ENCODE assay signal across 1 cellular context in the genomic region with DNA sequence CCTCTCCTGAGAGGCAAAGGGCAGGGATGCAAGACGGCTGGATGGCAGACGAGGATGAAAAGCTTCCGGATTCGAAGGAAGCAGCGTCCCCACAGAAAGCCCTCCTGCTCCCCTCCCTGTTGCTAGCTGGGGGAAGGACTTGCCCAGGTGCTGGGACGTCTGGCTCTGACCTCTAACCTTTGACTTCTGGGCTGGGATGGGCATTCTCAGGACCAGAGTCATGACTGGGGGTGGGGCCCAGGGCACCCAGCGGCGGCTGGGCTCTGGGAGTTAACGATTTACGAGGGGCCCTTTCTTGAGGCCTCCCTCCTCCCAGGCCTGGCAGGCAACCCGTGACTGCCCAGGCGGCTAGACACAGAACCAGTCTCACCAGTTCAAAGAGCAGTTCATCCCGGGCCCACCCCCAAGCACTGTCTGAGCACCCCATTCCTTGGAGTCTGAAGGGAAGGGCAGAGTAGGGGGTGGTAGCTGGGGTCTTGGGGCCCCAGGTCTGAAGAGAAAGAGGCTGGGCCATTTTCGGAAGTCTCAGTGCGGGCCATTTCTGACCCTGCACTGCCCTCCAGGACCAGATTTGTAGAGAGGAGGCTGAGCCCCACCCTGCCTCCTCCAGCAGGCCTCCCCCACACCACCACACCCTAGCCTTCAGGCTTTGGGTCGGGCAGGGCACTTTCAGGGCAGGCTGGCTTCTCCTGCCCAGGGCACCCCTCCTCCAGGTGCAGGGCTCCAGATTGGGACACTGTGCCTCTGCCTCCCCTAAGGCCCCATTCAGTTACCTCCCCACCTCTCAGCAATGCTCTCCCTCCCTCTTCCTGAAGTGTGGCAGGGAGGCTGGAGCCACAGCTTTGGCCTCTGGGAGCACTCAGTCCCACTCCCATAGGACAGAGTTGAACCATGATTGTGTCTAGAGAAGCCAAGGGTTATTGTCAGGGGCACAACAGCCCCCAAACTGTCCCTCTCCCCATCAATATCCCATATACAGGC.
A peak's percentile ranks its signal among the peaks of the same experiment; 100 is the strongest.
TF ChIP-seq lines count a peak whose summit lies in the region.

No MANE protein-coding gene starts in this region.

TF ChIP-seq in HepG2, 621 proteins besides CTCF, POLR2A, EP300 and RAD21 (continued from another document and continues in another):
- TF ChIP-seq SRSF1 (optimal IDR thresholded peaks at IDR 0.05; ENCODE audit: low read depth, low read length) (no peak), IKZF1 (IDR thresholded peaks at IDR 0.05) (no peak), ZNF569 (CRISPR knock-in tag; IDR thresholded peaks at IDR 0.05; ENCODE audit: borderline replicate concordance) (no peak), KMT2A (CRISPR knock-in tag; IDR thresholded peaks at IDR 0.05) (no peak; the same call in 1 of the 2 replicates), ZNF44 (CRISPR knock-in tag; IDR thresholded peaks at IDR 0.05) (no peak), ZNF124 (CRISPR knock-in tag; IDR thresholded peaks at IDR 0.05) (no peak), ZNF33A (CRISPR knock-in tag; IDR thresholded peaks at IDR 0.05; ENCODE audit: borderline replicate concordance) (no peak), TP53 (CRISPR knock-in tag; conservative IDR thresholded peaks at IDR 0.05) (no peak), ATF7 (IDR thresholded peaks at IDR 0.05) (no peak), ATF7 (CRISPR knock-in tag; IDR thresholded peaks at IDR 0.05) (peak; percentile 56; the same call in 1 of the 2 replicates), ZNF224 (CRISPR knock-in tag; IDR thresholded peaks at IDR 0.05) (0 out of 2 replicates have a peak, but pooled peaks have one; percentile 73), CBX2 (IDR thresholded peaks at IDR 0.05; ENCODE audit: low read depth, low read length) (no peak), CBX2 (CRISPR knock-in tag; IDR thresholded peaks at IDR 0.05; ENCODE audit: low read depth) (no peak), ZNF605 (CRISPR knock-in tag; IDR thresholded peaks at IDR 0.05) (peak; percentile 68), SIX4 (CRISPR knock-in tag; IDR thresholded peaks at IDR 0.05) (no peak), ZFYVE20 (CRISPR knock-in tag; IDR thresholded peaks at IDR 0.05; ENCODE audit: borderline replicate concordance, low read depth) (no peak), PHB2 (IDR thresholded peaks at IDR 0.05; ENCODE audit: partially characterized antibody) (no peak), HNF4G (IDR thresholded peaks at IDR 0.05; ENCODE audit: borderline replicate concordance, low read depth, low read length) (peak; percentile 75; the same call in 1 of the 2 replicates), HNF4G (CRISPR knock-in tag; IDR thresholded peaks at IDR 0.05; ENCODE audit: borderline replicate concordance, low read depth) (no peak; the same call in 1 of the 2 replicates), ZNF143 (CRISPR knock-in tag; IDR thresholded peaks at IDR 0.05) (no peak), REPIN1 (CRISPR knock-in tag; IDR thresholded peaks at IDR 0.05; ENCODE audit: borderline replicate concordance, low read depth) (peak; percentile 90; the same call in 1 of the 2 replicates), CBFB (CRISPR knock-in tag; IDR thresholded peaks at IDR 0.05) (0 out of 2 replicates have a peak, but pooled peaks have one; percentile 1), ZNF468 (CRISPR knock-in tag; IDR thresholded peaks at IDR 0.05) (no peak), SALL1 (CRISPR knock-in tag; IDR thresholded peaks at IDR 0.05) (peak; percentile 74; the same call in 1 of the 2 replicates), DR1 (CRISPR knock-in tag; IDR thresholded peaks at IDR 0.05) (no peak), KLF15 (CRISPR knock-in tag; IDR thresholded peaks at IDR 0.05; ENCODE audit: borderline replicate concordance) (no peak), ZNF383 (CRISPR knock-in tag; IDR thresholded peaks at IDR 0.05; ENCODE audit: borderline replicate concordance) (no peak; the same call in 1 of the 2 replicates), NFRKB (IDR thresholded peaks at IDR 0.05) (no peak), ZNF607 (CRISPR knock-in tag; IDR thresholded peaks at IDR 0.05; ENCODE audit: borderline replicate concordance) (no peak), SIX1 (CRISPR knock-in tag; IDR thresholded peaks at IDR 0.05; ENCODE audit: borderline replicate concordance) (no peak), ZNF556 (CRISPR knock-in tag; IDR thresholded peaks at IDR 0.05; ENCODE audit: borderline replicate concordance) (0 out of 2 replicates have a peak, but pooled peaks have one; percentile 38), YEATS2 (CRISPR knock-in tag; IDR thresholded peaks at IDR 0.05; ENCODE audit: borderline replicate concordance) (no peak), ZNF713 (CRISPR knock-in tag; IDR thresholded peaks at IDR 0.05) (no peak), TEAD2 (CRISPR knock-in tag; IDR thresholded peaks at IDR 0.05) (no peak), ZNF136 (CRISPR knock-in tag; IDR thresholded peaks at IDR 0.05; ENCODE audit: low read depth) (no peak), ZNF552 (CRISPR knock-in tag; IDR thresholded peaks at IDR 0.05; ENCODE audit: borderline replicate concordance) (no peak; the same call in 1 of the 2 replicates), MYNN (CRISPR knock-in tag; IDR thresholded peaks at IDR 0.05; ENCODE audit: low read depth) (no peak), ELF4 (CRISPR knock-in tag; IDR thresholded peaks at IDR 0.05; ENCODE audit: borderline replicate concordance) (no peak), ZNF674 (CRISPR knock-in tag; IDR thresholded peaks at IDR 0.05; ENCODE audit: low read depth) (no peak), ZC3H13 (CRISPR knock-in tag; IDR thresholded peaks at IDR 0.05) (no peak), MYC (CRISPR knock-in tag; IDR thresholded peaks at IDR 0.05; ENCODE audit: borderline replicate concordance) (peak; percentile 55; the same call in 1 of the 2 replicates)
- TF ChIP-seq, protein P1, sequence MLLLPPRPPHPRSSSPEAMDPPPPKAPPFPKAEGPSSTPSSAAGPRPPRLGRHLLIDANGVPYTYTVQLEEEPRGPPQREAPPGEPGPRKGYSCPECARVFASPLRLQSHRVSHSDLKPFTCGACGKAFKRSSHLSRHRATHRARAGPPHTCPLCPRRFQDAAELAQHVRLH (CRISPR knock-in tag; IDR thresholded peaks at IDR 0.05; ENCODE audit: borderline replicate concordance, low read depth), result no peak
- TF ChIP-seq, protein P2, sequence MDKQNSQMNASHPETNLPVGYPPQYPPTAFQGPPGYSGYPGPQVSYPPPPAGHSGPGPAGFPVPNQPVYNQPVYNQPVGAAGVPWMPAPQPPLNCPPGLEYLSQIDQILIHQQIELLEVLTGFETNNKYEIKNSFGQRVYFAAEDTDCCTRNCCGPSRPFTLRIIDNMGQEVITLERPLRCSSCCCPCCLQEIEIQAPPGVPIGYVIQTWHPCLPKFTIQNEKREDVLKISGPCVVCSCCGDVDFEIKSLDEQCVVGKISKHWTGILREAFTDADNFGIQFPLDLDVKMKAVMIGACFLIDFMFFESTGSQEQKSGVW (CRISPR knock-in tag; IDR thresholded peaks at IDR 0.05; ENCODE audit: borderline replicate concordance), result no peak
- TF ChIP-seq, protein P3, sequence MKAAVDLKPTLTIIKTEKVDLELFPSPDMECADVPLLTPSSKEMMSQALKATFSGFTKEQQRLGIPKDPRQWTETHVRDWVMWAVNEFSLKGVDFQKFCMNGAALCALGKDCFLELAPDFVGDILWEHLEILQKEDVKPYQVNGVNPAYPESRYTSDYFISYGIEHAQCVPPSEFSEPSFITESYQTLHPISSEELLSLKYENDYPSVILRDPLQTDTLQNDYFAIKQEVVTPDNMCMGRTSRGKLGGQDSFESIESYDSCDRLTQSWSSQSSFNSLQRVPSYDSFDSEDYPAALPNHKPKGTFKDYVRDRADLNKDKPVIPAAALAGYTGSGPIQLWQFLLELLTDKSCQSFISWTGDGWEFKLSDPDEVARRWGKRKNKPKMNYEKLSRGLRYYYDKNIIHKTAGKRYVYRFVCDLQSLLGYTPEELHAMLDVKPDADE (CRISPR knock-in tag; IDR thresholded peaks at IDR 0.05), result no peak
- TF ChIP-seq, protein P4, sequence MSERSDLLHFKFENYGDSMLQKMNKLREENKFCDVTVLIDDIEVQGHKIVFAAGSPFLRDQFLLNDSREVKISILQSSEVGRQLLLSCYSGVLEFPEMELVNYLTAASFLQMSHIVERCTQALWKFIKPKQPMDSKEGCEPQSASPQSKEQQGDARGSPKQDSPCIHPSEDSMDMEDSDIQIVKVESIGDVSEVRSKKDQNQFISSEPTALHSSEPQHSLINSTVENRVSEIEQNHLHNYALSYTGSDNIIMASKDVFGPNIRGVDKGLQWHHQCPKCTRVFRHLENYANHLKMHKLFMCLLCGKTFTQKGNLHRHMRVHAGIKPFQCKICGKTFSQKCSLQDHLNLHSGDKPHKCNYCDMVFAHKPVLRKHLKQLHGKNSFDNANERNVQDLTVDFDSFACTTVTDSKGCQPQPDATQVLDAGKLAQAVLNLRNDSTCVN (CRISPR knock-in tag; IDR thresholded peaks at IDR 0.05; ENCODE audit: borderline replicate concordance), result no peak
- TF ChIP-seq, protein P5, sequence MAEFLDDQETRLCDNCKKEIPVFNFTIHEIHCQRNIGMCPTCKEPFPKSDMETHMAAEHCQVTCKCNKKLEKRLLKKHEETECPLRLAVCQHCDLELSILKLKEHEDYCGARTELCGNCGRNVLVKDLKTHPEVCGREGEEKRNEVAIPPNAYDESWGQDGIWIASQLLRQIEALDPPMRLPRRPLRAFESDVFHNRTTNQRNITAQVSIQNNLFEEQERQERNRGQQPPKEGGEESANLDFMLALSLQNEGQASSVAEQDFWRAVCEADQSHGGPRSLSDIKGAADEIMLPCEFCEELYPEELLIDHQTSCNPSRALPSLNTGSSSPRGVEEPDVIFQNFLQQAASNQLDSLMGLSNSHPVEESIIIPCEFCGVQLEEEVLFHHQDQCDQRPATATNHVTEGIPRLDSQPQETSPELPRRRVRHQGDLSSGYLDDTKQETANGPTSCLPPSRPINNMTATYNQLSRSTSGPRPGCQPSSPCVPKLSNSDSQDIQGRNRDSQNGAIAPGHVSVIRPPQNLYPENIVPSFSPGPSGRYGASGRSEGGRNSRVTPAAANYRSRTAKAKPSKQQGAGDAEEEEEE (CRISPR knock-in tag; IDR thresholded peaks at IDR 0.05; ENCODE audit: borderline replicate concordance), result peak; percentile 44; the same call in 1 of the 2 replicates
- TF ChIP-seq, protein P6, sequence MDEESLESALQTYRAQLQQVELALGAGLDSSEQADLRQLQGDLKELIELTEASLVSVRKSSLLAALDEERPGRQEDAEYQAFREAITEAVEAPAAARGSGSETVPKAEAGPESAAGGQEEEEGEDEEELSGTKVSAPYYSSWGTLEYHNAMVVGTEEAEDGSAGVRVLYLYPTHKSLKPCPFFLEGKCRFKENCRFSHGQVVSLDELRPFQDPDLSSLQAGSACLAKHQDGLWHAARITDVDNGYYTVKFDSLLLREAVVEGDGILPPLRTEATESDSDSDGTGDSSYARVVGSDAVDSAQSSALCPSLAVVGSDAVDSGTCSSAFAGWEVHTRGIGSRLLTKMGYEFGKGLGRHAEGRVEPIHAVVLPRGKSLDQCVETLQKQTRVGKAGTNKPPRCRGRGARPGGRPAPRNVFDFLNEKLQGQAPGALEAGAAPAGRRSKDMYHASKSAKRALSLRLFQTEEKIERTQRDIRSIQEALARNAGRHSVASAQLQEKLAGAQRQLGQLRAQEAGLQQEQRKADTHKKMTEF (CRISPR knock-in tag; IDR thresholded peaks at IDR 0.05), result peak; percentile 58; the same call in 1 of the 2 replicates
- TF ChIP-seq, protein P7, sequence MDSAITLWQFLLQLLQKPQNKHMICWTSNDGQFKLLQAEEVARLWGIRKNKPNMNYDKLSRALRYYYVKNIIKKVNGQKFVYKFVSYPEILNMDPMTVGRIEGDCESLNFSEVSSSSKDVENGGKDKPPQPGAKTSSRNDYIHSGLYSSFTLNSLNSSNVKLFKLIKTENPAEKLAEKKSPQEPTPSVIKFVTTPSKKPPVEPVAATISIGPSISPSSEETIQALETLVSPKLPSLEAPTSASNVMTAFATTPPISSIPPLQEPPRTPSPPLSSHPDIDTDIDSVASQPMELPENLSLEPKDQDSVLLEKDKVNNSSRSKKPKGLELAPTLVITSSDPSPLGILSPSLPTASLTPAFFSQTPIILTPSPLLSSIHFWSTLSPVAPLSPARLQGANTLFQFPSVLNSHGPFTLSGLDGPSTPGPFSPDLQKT (CRISPR knock-in tag; IDR thresholded peaks at IDR 0.05; ENCODE audit: borderline replicate concordance), result no peak
- TF ChIP-seq, protein P8, sequence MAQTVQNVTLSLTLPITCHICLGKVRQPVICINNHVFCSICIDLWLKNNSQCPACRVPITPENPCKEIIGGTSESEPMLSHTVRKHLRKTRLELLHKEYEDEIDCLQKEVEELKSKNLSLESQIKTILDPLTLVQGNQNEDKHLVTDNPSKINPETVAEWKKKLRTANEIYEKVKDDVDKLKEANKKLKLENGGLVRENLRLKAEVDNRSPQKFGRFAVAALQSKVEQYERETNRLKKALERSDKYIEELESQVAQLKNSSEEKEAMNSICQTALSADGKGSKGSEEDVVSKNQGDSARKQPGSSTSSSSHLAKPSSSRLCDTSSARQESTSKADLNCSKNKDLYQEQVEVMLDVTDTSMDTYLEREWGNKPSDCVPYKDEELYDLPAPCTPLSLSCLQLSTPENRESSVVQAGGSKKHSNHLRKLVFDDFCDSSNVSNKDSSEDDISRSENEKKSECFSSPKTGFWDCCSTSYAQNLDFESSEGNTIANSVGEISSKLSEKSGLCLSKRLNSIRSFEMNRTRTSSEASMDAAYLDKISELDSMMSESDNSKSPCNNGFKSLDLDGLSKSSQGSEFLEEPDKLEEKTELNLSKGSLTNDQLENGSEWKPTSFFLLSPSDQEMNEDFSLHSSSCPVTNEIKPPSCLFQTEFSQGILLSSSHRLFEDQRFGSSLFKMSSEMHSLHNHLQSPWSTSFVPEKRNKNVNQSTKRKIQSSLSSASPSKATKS (CRISPR knock-in tag; IDR thresholded peaks at IDR 0.05), result no peak
- TF ChIP-seq, protein P9, sequence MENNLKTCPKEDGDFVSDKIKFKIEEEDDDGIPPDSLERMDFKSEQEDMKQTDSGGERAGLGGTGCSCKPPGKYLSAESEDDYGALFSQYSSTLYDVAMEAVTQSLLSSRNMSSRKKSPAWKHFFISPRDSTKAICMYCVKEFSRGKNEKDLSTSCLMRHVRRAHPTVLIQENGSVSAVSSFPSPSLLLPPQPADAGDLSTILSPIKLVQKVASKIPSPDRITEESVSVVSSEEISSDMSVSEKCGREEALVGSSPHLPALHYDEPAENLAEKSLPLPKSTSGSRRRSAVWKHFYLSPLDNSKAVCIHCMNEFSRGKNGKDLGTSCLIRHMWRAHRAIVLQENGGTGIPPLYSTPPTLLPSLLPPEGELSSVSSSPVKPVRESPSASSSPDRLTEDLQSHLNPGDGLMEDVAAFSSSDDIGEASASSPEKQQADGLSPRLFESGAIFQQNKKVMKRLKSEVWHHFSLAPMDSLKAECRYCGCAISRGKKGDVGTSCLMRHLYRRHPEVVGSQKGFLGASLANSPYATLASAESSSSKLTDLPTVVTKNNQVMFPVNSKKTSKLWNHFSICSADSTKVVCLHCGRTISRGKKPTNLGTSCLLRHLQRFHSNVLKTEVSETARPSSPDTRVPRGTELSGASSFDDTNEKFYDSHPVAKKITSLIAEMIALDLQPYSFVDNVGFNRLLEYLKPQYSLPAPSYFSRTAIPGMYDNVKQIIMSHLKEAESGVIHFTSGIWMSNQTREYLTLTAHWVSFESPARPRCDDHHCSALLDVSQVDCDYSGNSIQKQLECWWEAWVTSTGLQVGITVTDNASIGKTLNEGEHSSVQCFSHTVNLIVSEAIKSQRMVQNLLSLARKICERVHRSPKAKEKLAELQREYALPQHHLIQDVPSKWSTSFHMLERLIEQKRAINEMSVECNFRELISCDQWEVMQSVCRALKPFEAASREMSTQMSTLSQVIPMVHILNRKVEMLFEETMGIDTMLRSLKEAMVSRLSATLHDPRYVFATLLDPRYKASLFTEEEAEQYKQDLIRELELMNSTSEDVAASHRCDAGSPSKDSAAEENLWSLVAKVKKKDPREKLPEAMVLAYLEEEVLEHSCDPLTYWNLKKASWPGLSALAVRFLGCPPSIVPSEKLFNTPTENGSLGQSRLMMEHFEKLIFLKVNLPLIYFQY (CRISPR knock-in tag; IDR thresholded peaks at IDR 0.05; ENCODE audit: borderline replicate concordance), result peak; percentile 78; the same call in 1 of the 2 replicates
